Comparison of ENCODE assay signal across 1 cellular context in the genomic region with DNA sequence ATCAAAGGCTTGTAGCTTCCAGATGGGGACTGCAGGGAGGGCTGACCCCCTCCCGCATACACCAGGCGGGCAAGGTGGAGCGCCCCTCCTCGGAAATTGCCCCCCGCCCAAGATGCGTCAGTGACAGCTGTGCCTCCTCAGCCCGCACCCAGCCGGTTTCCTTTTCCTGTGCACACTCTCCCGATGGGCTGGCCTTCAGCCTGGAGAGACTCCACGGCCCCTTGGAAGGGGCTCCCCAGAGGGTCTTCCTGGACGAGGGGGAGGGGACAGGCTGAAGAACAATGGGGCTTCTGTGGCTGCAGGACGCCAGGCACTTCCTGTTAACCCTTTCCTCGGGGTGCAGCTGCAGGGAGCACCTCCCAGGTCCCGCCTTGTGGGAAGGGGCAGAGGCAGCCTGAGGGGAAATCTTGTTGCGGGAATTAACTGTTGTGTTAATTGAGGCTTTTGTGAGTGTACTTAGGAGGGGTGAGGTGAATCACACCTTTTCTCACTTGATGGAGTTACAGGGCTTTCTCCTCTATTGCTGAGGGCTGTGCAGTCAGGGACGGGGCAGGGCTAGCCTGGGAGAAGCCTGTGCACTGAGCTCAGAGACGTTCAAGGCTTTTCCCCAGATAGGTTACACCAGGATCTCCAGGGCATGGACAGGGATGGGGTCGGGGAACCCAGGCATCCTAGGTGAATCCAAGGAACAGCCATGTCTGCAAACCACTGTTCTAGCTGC.
TF ChIP-seq lines count a peak whose summit lies in the region.

No MANE protein-coding gene starts in this region.

TF ChIP-seq in HEK293, 187 proteins besides CTCF, POLR2A, EP300 and RAD21 (continued from another document):
- TF ChIP-seq, protein P1, sequence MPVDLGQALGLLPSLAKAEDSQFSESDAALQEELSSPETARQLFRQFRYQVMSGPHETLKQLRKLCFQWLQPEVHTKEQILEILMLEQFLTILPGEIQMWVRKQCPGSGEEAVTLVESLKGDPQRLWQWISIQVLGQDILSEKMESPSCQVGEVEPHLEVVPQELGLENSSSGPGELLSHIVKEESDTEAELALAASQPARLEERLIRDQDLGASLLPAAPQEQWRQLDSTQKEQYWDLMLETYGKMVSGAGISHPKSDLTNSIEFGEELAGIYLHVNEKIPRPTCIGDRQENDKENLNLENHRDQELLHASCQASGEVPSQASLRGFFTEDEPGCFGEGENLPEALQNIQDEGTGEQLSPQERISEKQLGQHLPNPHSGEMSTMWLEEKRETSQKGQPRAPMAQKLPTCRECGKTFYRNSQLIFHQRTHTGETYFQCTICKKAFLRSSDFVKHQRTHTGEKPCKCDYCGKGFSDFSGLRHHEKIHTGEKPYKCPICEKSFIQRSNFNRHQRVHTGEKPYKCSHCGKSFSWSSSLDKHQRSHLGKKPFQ (tag by site-specific recombination; IDR thresholded peaks at IDR 0.05) = peak; percentile 85
- TF ChIP-seq ZNF624 (tag by site-specific recombination; IDR thresholded peaks at IDR 0.05) (no peak), ZNF184 (tag by site-specific recombination; IDR thresholded peaks at IDR 0.05) (no peak), ZNF654 (tag by site-specific recombination; IDR thresholded peaks at IDR 0.05; ENCODE audit: low read depth) (no peak), SP7 (tag by site-specific recombination; IDR thresholded peaks at IDR 0.05) (peak; percentile 97)
